Comparison of ENCODE assay signal across 10 cellular contexts in the genomic region with DNA sequence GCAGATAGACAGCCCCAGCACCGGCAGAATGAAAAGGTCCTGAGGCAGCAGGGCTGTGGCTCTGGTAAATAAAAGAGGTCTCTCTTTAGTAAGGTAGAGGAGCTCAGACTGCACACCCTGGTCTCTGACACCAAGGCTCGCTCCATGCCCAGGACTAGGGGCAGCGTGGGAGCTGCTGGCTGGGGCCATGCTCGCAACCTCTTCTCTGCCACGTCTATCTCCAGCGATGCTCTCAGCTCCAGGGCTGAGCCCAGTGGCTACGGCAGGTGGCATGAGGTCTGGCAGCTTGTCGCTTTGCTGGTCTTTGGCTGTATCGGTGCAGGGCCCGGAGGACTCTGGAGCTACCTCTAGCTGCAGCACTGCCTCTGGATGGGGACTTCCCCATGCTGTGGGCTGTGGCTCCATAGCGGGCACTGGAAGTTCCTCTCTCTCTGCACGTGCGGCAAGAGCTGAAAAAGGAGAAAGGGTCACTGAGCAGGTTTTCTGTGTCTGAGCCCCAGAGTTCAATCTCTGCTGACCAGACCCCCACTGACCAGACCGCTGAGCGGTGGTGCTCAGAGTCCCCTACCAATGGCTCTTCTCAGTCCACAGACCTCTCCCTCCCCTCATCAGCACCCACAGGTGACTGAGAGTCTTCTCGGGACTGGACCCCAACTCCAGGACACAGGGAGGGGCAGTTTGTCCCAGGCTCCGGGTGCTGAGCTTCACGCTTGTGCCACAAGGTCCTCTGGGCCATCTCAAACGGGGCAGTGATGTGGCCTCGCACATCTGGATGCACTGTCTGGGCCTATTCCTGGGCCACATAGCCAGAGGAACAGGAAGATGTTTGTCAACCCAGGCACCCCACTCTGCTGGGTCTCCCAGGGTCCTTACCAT. TPM values are rescaled to one million over a fixed set of nuclear protein-coding genes. Genes with fewer than 3 reads are reported as not detected.
DNase-seq lines count a peak whose midpoint lies in the region; ATAC-seq, FAIRE-seq and TF ChIP-seq lines count a peak whose summit lies in the region.
"Not testable (repeated sequence)": the region's sequence is repeated elsewhere in the genome, so short reads cannot be mapped to it uniquely, and the experiment has no call there.
"Had no signal": no experiment of that assay in that cellular context is flagged by ENCODE, and none has a peak within 500 bp of the region (broad histone marks: within the 10 kb centered on the region; RNA-seq: fewer than 3 reads in every experiment).

No MANE protein-coding gene starts in this region.

- not testable (repeated sequence) for H3K4me2 ChIP-seq in HCT116 (ENCODE audit: low read length); GM12878 (ENCODE audit: control insufficient read depth, insufficient read depth)

- not testable (repeated sequence) for H3K4me1 Mint-ChIP-seq in activated CD8-positive, alpha-beta T cell treated with anti-CD3 and anti-CD28 coated beads for 36 hours (ENCODE audit: low read depth); natural killer cell treated with Interleukin-12 subunit alpha and Interleukin-12 subunit beta and Interleukin-15 and Interleukin-18, amount 100 ng/mL, for 72 hours (ENCODE audit: low read depth in 2 of 2)

- H3K27ac Mint-ChIP-seq in activated CD8-positive, alpha-beta T cell treated with anti-CD3 and anti-CD28 coated beads for 36 hours; natural killer cell treated with Interleukin-12 subunit alpha and Interleukin-12 subunit beta and Interleukin-15 and Interleukin-18, amount 100 ng/mL, for 72 hours: not testable (repeated sequence)

- not testable (repeated sequence) for H3K9me3 Mint-ChIP-seq in activated CD8-positive, alpha-beta T cell treated with anti-CD3 and anti-CD28 coated beads for 36 hours; natural killer cell treated with Interleukin-12 subunit alpha and Interleukin-12 subunit beta and Interleukin-15 and Interleukin-18, amount 100 ng/mL, for 72 hours

- SMC1A ChIA-PET in GM12878 (lab: Charles Lee; ENCODE audit: uncharacterized antibody, unreplicated experiment), result not testable (repeated sequence)

- H3K9me3 ChIP-seq in HCT116 (ENCODE audit: control insufficient read depth in 1 of 2, insufficient read depth in 1 of 2, low read depth in 1 of 2, low read length in 2 of 2); GM12878 (replicated peaks; ENCODE audit: control insufficient read depth, insufficient read depth, low read length); right lobe of liver; upper lobe of left lung: not testable (repeated sequence)

- in situ Hi-C loops in GM12878 (cut with MboI), result not testable (repeated sequence)

- not testable (repeated sequence) for H3K27ac ChIP-seq in HCT116 (ENCODE audit: low read depth, low read length); GM12878 (ENCODE audit: control insufficient read depth, insufficient read depth); right lobe of liver; upper lobe of left lung

- H2AFZ ChIP-seq in HCT116 (ENCODE audit: low read depth, low read length, poor library complexity, severe bottlenecking); GM12878 (ENCODE audit: control insufficient read depth, low read depth, low read length): not testable (repeated sequence)

- H3K4me1 ChIP-seq in HCT116 (ENCODE audit: control insufficient read depth in 1 of 2, insufficient read depth in 2 of 2, low read length in 2 of 2); GM12878 (ENCODE audit: control insufficient read depth, insufficient read depth, low read length); right lobe of liver; upper lobe of left lung: not testable (repeated sequence)

- not testable (repeated sequence) for TF ChIP-seq EP300 in GM12878 (IDR thresholded peaks at IDR 0.05; ENCODE audit: borderline replicate concordance in 1 of 2, control insufficient read depth in 1 of 2, low read depth in 2 of 2, low read length in 2 of 2); upper lobe of left lung (IDR thresholded peaks at IDR 0.05)

- ATAC-seq in HCT116 (peak; percentile 22; the same call in 1 of the 2 replicates), GM12878 (peak; percentile 48; the same call in 2 of the 3 replicates), Right ventricle myocardium inferior (peak; percentile 39), right lobe of liver (peak; percentile 30 to 68 (median 47)), upper lobe of left lung (ENCODE audit: low FRiP score in 2 of 2) (peak; percentile 67 to 76)
- peak; percentile 78 for ATAC-seq in activated CD8-positive, alpha-beta T cell treated with anti-CD3 and anti-CD28 coated beads for 36 hours
- peak; percentile 49 to 53 for ATAC-seq in natural killer cell treated with Interleukin-12 subunit alpha and Interleukin-12 subunit beta and Interleukin-15 and Interleukin-18, amount 100 ng/mL, for 72 hours

- DNase-seq in HCT116 (ENCODE audit: low read depth, low spot score); activated CD8-positive, alpha-beta T cell treated with anti-CD3 and anti-CD28 coated beads for 36 hours; GM12878 (ENCODE audit: low read depth, low spot score); Right ventricle myocardium inferior (ENCODE audit: missing footprints); right lobe of liver; natural killer cell treated with Interleukin-12 subunit alpha and Interleukin-12 subunit beta and Interleukin-15 and Interleukin-18, amount 100 ng/mL, for 72 hours (ENCODE audit: low spot score): not testable (repeated sequence)
- DNase-seq in upper lobe of left lung, result peak in 1 of 2 donors; percentile 57

- not testable (repeated sequence) for H3K27me3 ChIP-seq in HCT116 (ENCODE audit: insufficient read depth, low read length); GM12878 (replicated peaks in 1 of 2; ENCODE audit: control insufficient read depth in 2 of 2, insufficient read depth in 2 of 2, low read length in 1 of 2); right lobe of liver; upper lobe of left lung

- H3K36me3 Mint-ChIP-seq in activated CD8-positive, alpha-beta T cell treated with anti-CD3 and anti-CD28 coated beads for 36 hours (ENCODE audit: low read depth); natural killer cell treated with Interleukin-12 subunit alpha and Interleukin-12 subunit beta and Interleukin-15 and Interleukin-18, amount 100 ng/mL, for 72 hours: not testable (repeated sequence)

- not testable (repeated sequence) for H3K9ac ChIP-seq in HCT116 (ENCODE audit: low read length); GM12878 (ENCODE audit: control insufficient read depth, insufficient read depth, low read length)

- H3K36me3 ChIP-seq in HCT116 (ENCODE audit: control insufficient read depth in 1 of 2, insufficient read depth in 2 of 2, low read length in 2 of 2); GM12878 (ENCODE audit: control insufficient read depth in 2 of 2, insufficient read depth in 2 of 2, low read length in 1 of 2); right lobe of liver; upper lobe of left lung: not testable (repeated sequence)

- not testable (repeated sequence) for H3K27me3 Mint-ChIP-seq in activated CD8-positive, alpha-beta T cell treated with anti-CD3 and anti-CD28 coated beads for 36 hours; natural killer cell treated with Interleukin-12 subunit alpha and Interleukin-12 subunit beta and Interleukin-15 and Interleukin-18, amount 100 ng/mL, for 72 hours

- BruUV-seq in HCT116 (replicated peaks; lab: Mats Ljungman, UMichigan); GM12878 (replicated peaks; lab: Mats Ljungman, UMichigan): not testable (repeated sequence)

- 41% methylated on average over 8 of the region's 20 CpGs for WGBS in GM12878 (ENCODE audit: insufficient coverage, insufficient replicate concordance, low lambda C conversion rate, missing lambda C conversion rate)
- WGBS in right lobe of liver (ENCODE audit: insufficient coverage, low coverage, low lambda C conversion rate, missing lambda C conversion rate), result no CpG with 5 or more reads among the region's 20 CpGs
- WGBS in upper lobe of left lung, 2 donors, result 90 to 92% methylated on average over 4 to 7 of the region's 20 CpGs

- not testable (repeated sequence) for FAIRE-seq in GM12878 (lab: Jason Lieb, UNC)

- TF ChIP-seq RAD21 in HCT116 (IDR thresholded peaks at IDR 0.05; ENCODE audit: low read depth); GM12878 (IDR thresholded peaks at IDR 0.05; ENCODE audit: insufficient read depth, low read depth, low read length): not testable (repeated sequence)

- not testable (repeated sequence) for H4K20me1 ChIP-seq in HCT116 (ENCODE audit: insufficient read depth); GM12878 (ENCODE audit: control insufficient read depth, insufficient read depth)

- not testable (repeated sequence) for TF ChIP-seq CTCF in HCT116 (IDR thresholded peaks at IDR 0.05 in 2 of 3, conservative IDR thresholded peaks at IDR 0.05 in 1 of 3; ENCODE audit: borderline replicate concordance in 1 of 3, insufficient read depth in 1 of 3, low read depth in 2 of 3, low read length in 2 of 3); activated CD8-positive, alpha-beta T cell treated with anti-CD3 and anti-CD28 coated beads for 36 hours (IDR thresholded peaks at IDR 0.05); GM12878 (IDR thresholded peaks at IDR 0.05 in 2 of 3, conservative IDR thresholded peaks at IDR 0.05 in 1 of 3; ENCODE audit: control insufficient read depth in 2 of 3, extremely low read depth in 1 of 3, insufficient read depth in 1 of 3, low read depth in 3 of 3, low read length in 3 of 3); right lobe of liver (IDR thresholded peaks at IDR 0.05); upper lobe of left lung (IDR thresholded peaks at IDR 0.05)

- not testable (repeated sequence) for TF ChIP-seq POLR2A in HCT116 (IDR thresholded peaks at IDR 0.05; ENCODE audit: borderline replicate concordance, extremely low read depth, insufficient read depth, insufficient read length); GM12878 (IDR thresholded peaks at IDR 0.05; ENCODE audit: low read depth, low read length); right lobe of liver (IDR thresholded peaks at IDR 0.05); upper lobe of left lung (IDR thresholded peaks at IDR 0.05)

- intact Hi-C loops in HCT116 (cut with micrococcal nuclease); activated CD8-positive, alpha-beta T cell treated with anti-CD3 and anti-CD28 coated beads for 36 hours (cut with micrococcal nuclease); GM12878 (cut with micrococcal nuclease; ENCODE audit: unreplicated experiment); Right ventricle myocardium inferior (cut with DNase I); right lobe of liver (cut with DNase I): not testable (repeated sequence)

- not testable (repeated sequence) for H3K4me3 Mint-ChIP-seq in activated CD8-positive, alpha-beta T cell treated with anti-CD3 and anti-CD28 coated beads for 36 hours; natural killer cell treated with Interleukin-12 subunit alpha and Interleukin-12 subunit beta and Interleukin-15 and Interleukin-18, amount 100 ng/mL, for 72 hours

- CTCF ChIA-PET in HCT116 (lab: Charles Lee); activated CD8-positive, alpha-beta T cell treated with anti-CD3 and anti-CD28 coated beads for 36 hours (lab: Charles Lee); GM12878 (lab: Yijun Ruan, JAX): not testable (repeated sequence)

- RAD21 ChIA-PET in HCT116 (lab: Charles Lee; ENCODE audit: low non-redundant PET in 1 of 2, low total read pairs in 2 of 2, uncharacterized antibody in 2 of 2, unreplicated experiment in 2 of 2); GM12878 (lab: Charles Lee; ENCODE audit: unreplicated experiment): not testable (repeated sequence)

- not testable (repeated sequence) for H3K9me2 ChIP-seq in HCT116 (ENCODE audit: insufficient read depth)

- H3K4me3 ChIP-seq in HCT116 (replicated peaks in 1 of 2; ENCODE audit: low read depth in 1 of 2, low read length in 2 of 2); GM12878; right lobe of liver; upper lobe of left lung: not testable (repeated sequence)

- POLR2A ChIA-PET in HCT116 (lab: Charles Lee); activated CD8-positive, alpha-beta T cell treated with anti-CD3 and anti-CD28 coated beads for 36 hours (lab: Charles Lee); GM12878 (lab: Charles Lee): not testable (repeated sequence)

- not testable (repeated sequence) for H3K79me2 ChIP-seq in HCT116 (ENCODE audit: insufficient read depth, low read length); GM12878 (ENCODE audit: control insufficient read depth, insufficient read depth, low read length)

RNA-seq across cellular contexts. Expression of a gene that starts 24.2 kb away (rescaled TPM):
- total RNA-seq in HCT116 (2021; ENCODE audit: unreplicated experiment) (not detected), GM12878 (2014; rRNA removed) (not detected in 2 replicates), GM12878 (2014; rRNA removed; fragmentation: Illumina TruSeq; extraction: Trizol) (not detected in 2 replicates), GM12878 (2021) (not detected in 2 replicates), Right ventricle myocardium inferior (not detected), right lobe of liver (not detected), upper lobe of left lung (not detected)
- not detected in 2 replicates for polyA plus RNA-seq in HCT116 (2012)
- not detected for total RNA-seq in activated CD8-positive, alpha-beta T cell treated with anti-CD3 and anti-CD28 coated beads for 36 hours
- not detected in 2 replicates for total RNA-seq in GM12878 (2013; cell fraction: nucleolus; rRNA removed)
- not detected for polyA plus RNA-seq in GM12878 (2011; ENCODE audit: low read depth)
- polyA plus RNA-seq in GM12878 (2011; rRNA removed) (not detected in 2 replicates), GM12878 (2014; fragmentation: Illumina TruSeq; extraction: Trizol) (not detected in 2 replicates), GM12878 (2014; fragmentation: Nextera tagmentation; extraction: Ambion mirVana) (not detected), GM12878 (2014; rRNA removed) (not detected in 2 replicates), GM12878 (2016; fragmentation: Nextera tagmentation; extraction: Ambion mirVana) (not detected)
- not detected in 2 replicates for polyA plus RNA-seq in GM12878 (2011; cell fraction: cytosol; rRNA removed)
- polyA plus RNA-seq in GM12878 (2011; cell fraction: nucleus; rRNA removed), result not detected in 2 replicates
- not detected in 2 replicates for polyA plus RNA-seq in GM12878 (2012)
- not detected in 2 replicates for polyA minus RNA-seq in GM12878 (2011; rRNA and poly(A)+ RNA removed)
- polyA minus RNA-seq in GM12878 (2011; cell fraction: cytosol; rRNA and poly(A)+ RNA removed), result not detected in 2 replicates
- polyA minus RNA-seq in GM12878 (2011; cell fraction: nucleus; rRNA and poly(A)+ RNA removed), result not detected in 2 replicates
- not detected for total RNA-seq in natural killer cell treated with Interleukin-12 subunit alpha and Interleukin-12 subunit beta and Interleukin-15 and Interleukin-18, amount 100 ng/mL, for 72 hours
- total RNA-seq: H1, LHCN-M2, RPMI7951 had no signal
- polyA plus RNA-seq: H1 had no signal

Comparison
In these comparisons a context has a peak if more than half of its experiments do, and no peak if none do; other contexts are left out.
1. ATAC-seq: peak in every context shown above with its lines; median percentile 78 in activated CD8-positive, alpha-beta T cell treated with anti-CD3 and anti-CD28 coated beads for 36 hours; 72 in upper lobe of left lung; 51 in natural killer cell treated with Interleukin-12 subunit alpha and Interleukin-12 subunit beta and Interleukin-15 and Interleukin-18, amount 100 ng/mL, for 72 hours; 48 in GM12878; 47 in right lobe of liver; 39 in Right ventricle myocardium inferior; 22 in HCT116.